ENCODE assay signal across 8 cellular contexts in genomic region chr9:78029601-78030552, GRCh38. TPM values are rescaled to one million over a fixed set of nuclear protein-coding genes. Genes with fewer than 3 reads are reported as not detected.
A peak's percentile ranks its signal among the peaks of the same experiment; 100 is the strongest.
DNase-seq lines count a peak whose midpoint lies in the region; ATAC-seq, FAIRE-seq and TF ChIP-seq lines count a peak whose summit lies in the region.

No MANE protein-coding gene starts in this region.

- FAIRE-seq in K562 (lab: Jason Lieb, UNC), result peak; percentile 88

- BruUV-seq in PC-3 (replicated peaks; lab: Mats Ljungman, UMichigan) (TSS peak; percentile 83), K562 (replicated peaks; lab: Mats Ljungman, UMichigan) (no TSS peak)

- in situ Hi-C loops in K562 (cut with MboI), result loop anchor here (10.0 kb wide), 1 partner anchor 45 kb away; no protein-coding TSS in a partner anchor

- peaks cover 35 to 51% of the 10 kb centered on the region in 2 donors for H3K4me1 Mint-ChIP-seq in immature natural killer cell

- H2AFZ ChIP-seq in PC-3 (ENCODE audit: low read length) (peak overlapping the region; percentile 77), K562 (ENCODE audit: low read depth, low read length) (peak overlapping the region; percentile 70)

- TF ChIP-seq CTCF in PC-3 (conservative IDR thresholded peaks at IDR 0.05; ENCODE audit: low read depth, low read length) (no peak), K562 (IDR thresholded peaks at IDR 0.05 in 2 of 3, conservative IDR thresholded peaks at IDR 0.05 in 1 of 3; ENCODE audit: insufficient read depth in 2 of 3, low read depth in 1 of 3, low read length in 3 of 3) (no peak)

- H4K20me1 ChIP-seq in PC-3 (ENCODE audit: low read length) (no peaks in the 10 kb centered on the region), K562 (replicated peaks; ENCODE audit: control insufficient read depth, insufficient read depth, low read length) (no peaks in the 10 kb centered on the region)

- 0% methylated on average over 12 of the region's 15 CpGs for WGBS in K562 (ENCODE audit: insufficient coverage, low coverage, missing lambda C conversion rate)

- H3K27me3 Mint-ChIP-seq in immature natural killer cell (ENCODE audit: low read depth in 3 of 3), result peaks cover 4 to 24% (median 15%) of the 10 kb centered on the region in 3 donors

- H3K9me3 Mint-ChIP-seq in immature natural killer cell, result peaks cover 0 to 2% (median 0%) of the 10 kb centered on the region in 6 donors

- peak overlapping the region; percentile 31 to 90 (median 77) for H3K27ac Mint-ChIP-seq in immature natural killer cell

- ATAC-seq in PC-3 (no peak), K562 (peak; percentile 69), HG03159 (IDR thresholded peaks at IDR 0.05; ENCODE audit: unreplicated experiment) (no peak)

- POLR2A ChIA-PET in PC-3 (lab: Charles Lee; ENCODE audit: unreplicated experiment), result no interaction called here
- POLR2A ChIA-PET in K562 (lab: Yijun Ruan, JAX), result interaction anchor here (0.6 kb wide), 1 partner anchor 25 kb away, joined by 3 read pairs; no protein-coding TSS in a partner anchor

- CTCF ChIA-PET in PC-3 (lab: Charles Lee), result no interaction called here
- CTCF ChIA-PET in K562 (lab: Yijun Ruan, JAX; ENCODE audit: low intra/inter-chr PET ratio), result no interaction called here

- no peak for TF ChIP-seq POLR2A in K562 (conservative IDR thresholded peaks at IDR 0.05)

- intact Hi-C loops in PC-3 (cut with micrococcal nuclease), result loop anchor here (10.0 kb wide), 1 partner anchor 185 kb away; no protein-coding TSS in a partner anchor
- intact Hi-C loops in K562 (cut with micrococcal nuclease), result loop anchor here (5.0 to 10.0 kb wide), 4 partner anchors 125 to 365 kb away; no protein-coding TSS in a partner anchor

- H3K4me3 Mint-ChIP-seq in immature natural killer cell, result peak overlapping the region; percentile 78 to 92 (median 89)

- H3K4me1 ChIP-seq in PC-3 (ENCODE audit: insufficient read depth, low read length) (peaks cover 5% of the 10 kb centered on the region; the same call in 1 of the 2 replicates), K562 (replicated peaks in 1 of 2; ENCODE audit: control insufficient read depth in 2 of 2, insufficient read depth in 2 of 2, low read length in 2 of 2) (peaks cover 10 to 16% of the 10 kb centered on the region in 2 experiments; a peak in 4 of 5 replicates), skeletal muscle satellite cell (ENCODE audit: control insufficient read depth, insufficient read depth, low read length) (peaks cover 43% of the 10 kb centered on the region)

- H3K36me3 Mint-ChIP-seq in immature natural killer cell, result no peaks in the 10 kb centered on the region

- H3K27ac ChIP-seq in PC-3 (ENCODE audit: low read length) (no peak overlapping the region), K562 (ENCODE audit: extremely low read depth, low read depth, low read length) (peak overlapping the region; percentile 81)

- H3K27me3 ChIP-seq in PC-3 (ENCODE audit: low read length), result peaks cover 5% of the 10 kb centered on the region; the same call in 1 of the 2 replicates
- H3K27me3 ChIP-seq in K562 (ENCODE audit: control insufficient read depth in 2 of 2, insufficient read depth in 2 of 2, low read length in 2 of 2), result no peaks in the 10 kb centered on the region
- no peaks in the 10 kb centered on the region for H3K27me3 ChIP-seq in skeletal muscle satellite cell (ENCODE audit: control insufficient read depth, insufficient read depth, low read length)

- no peaks in the 10 kb centered on the region for H3K9me1 ChIP-seq in K562 (ENCODE audit: control insufficient read depth, insufficient read depth, low read length)

- H3K4me2 ChIP-seq in PC-3 (ENCODE audit: low read length) (peak overlapping the region; percentile 96), K562 (ENCODE audit: insufficient read depth, low read length) (peak overlapping the region; percentile 78), skeletal muscle satellite cell (ENCODE audit: low read length) (peak overlapping the region; percentile 97)

- H3K4me3 ChIP-seq in PC-3 (ENCODE audit: low read length), result peak overlapping the region; percentile 86
- H3K4me3 ChIP-seq in K562, result peak overlapping the region; percentile 86
- H3K4me3 ChIP-seq in skeletal muscle satellite cell (ENCODE audit: low read length), result peak overlapping the region; percentile 91

- no peaks in the 10 kb centered on the region for H3F3A ChIP-seq in PC-3 (ENCODE audit: low read length, unreplicated experiment)

- H3K9me3 ChIP-seq in PC-3 (ENCODE audit: low read length) (no peaks in the 10 kb centered on the region), K562 (replicated peaks; ENCODE audit: control insufficient read depth, insufficient read depth, low read depth, low read length) (no peaks in the 10 kb centered on the region), skeletal muscle satellite cell (replicated peaks; ENCODE audit: low read length) (no peaks in the 10 kb centered on the region)

- peaks cover 12% of the 10 kb centered on the region for H3K79me2 ChIP-seq in PC-3 (ENCODE audit: low read length)
- H3K79me2 ChIP-seq in K562 (ENCODE audit: control insufficient read depth, insufficient read depth, low read length), result peaks cover 68% of the 10 kb centered on the region

- no peak for TF ChIP-seq RAD21 in K562 (CRISPR knock-in tag; conservative IDR thresholded peaks at IDR 0.05 in 1 of 2, IDR thresholded peaks at IDR 0.05 in 1 of 2)

- H3K36me3 ChIP-seq in PC-3 (ENCODE audit: low read depth, low read length) (no peaks in the 10 kb centered on the region), K562 (ENCODE audit: control insufficient read depth, insufficient read depth, low read length) (no peaks in the 10 kb centered on the region; the same call in 2 of the 3 replicates), skeletal muscle satellite cell (ENCODE audit: insufficient read depth, low read length) (no peaks in the 10 kb centered on the region)

- TF ChIP-seq EP300 in K562 (IDR thresholded peaks at IDR 0.05; ENCODE audit: low read length), result no peak

- H3K9me2 ChIP-seq in PC-3 (replicated peaks; ENCODE audit: low read length), result no peaks in the 10 kb centered on the region

- peak; percentile 19 for DNase-seq in NCI-H510A treated with DMSO at 0.1 percent for 48 hours (lab: John Stamatoyannopoulos, UW)
- no peak for DNase-seq in NCI-H510A (lab: John Stamatoyannopoulos, UW)
- no peak for DNase-seq in PC-3
- DNase-seq in K562 (ENCODE audit: extremely low read depth in 1 of 4, low spot score in 3 of 4), result peak in 2 of 4 experiments; percentile 37 to 64
- peak in 1 of 3 donors; percentile 21 for DNase-seq in immature natural killer cell
- DNase-seq in ureter (ENCODE audit: low spot score), result no peak

- peak overlapping the region; percentile 60 for H3K9ac ChIP-seq in PC-3 (ENCODE audit: low read length)
- peak overlapping the region; percentile 66 to 95 for H3K9ac ChIP-seq in K562 (ENCODE audit: insufficient read depth in 1 of 2, low read depth in 2 of 2, low read length in 2 of 2)
- H3K9ac ChIP-seq in skeletal muscle satellite cell (ENCODE audit: low read depth, low read length), result peak overlapping the region; percentile 84

TF ChIP-seq in K562, 482 proteins besides CTCF, POLR2A, EP300 and RAD21 (continues in another document):
- TF ChIP-seq NCOA4 (IDR thresholded peaks at IDR 0.05; ENCODE audit: partially characterized antibody) (no peak), GTF2E2 (tag; IDR thresholded peaks at IDR 0.05) (0 out of 2 replicates have a peak, but pooled peaks have one; percentile 3), CBX3 (IDR thresholded peaks at IDR 0.05; ENCODE audit: borderline replicate concordance in 1 of 2, low read length in 2 of 2) (0 out of 3 replicates have a peak, but pooled peaks of 1 of the 2 experiments have one; percentile 6), ZFX (CRISPR knock-in tag; IDR thresholded peaks at IDR 0.05) (peak; percentile 42), FOXM1 (IDR thresholded peaks at IDR 0.05; ENCODE audit: low read depth) (no peak), FOXM1 (CRISPR knock-in tag; IDR thresholded peaks at IDR 0.05; ENCODE audit: low read depth) (no peak)
- TF ChIP-seq, protein P1, sequence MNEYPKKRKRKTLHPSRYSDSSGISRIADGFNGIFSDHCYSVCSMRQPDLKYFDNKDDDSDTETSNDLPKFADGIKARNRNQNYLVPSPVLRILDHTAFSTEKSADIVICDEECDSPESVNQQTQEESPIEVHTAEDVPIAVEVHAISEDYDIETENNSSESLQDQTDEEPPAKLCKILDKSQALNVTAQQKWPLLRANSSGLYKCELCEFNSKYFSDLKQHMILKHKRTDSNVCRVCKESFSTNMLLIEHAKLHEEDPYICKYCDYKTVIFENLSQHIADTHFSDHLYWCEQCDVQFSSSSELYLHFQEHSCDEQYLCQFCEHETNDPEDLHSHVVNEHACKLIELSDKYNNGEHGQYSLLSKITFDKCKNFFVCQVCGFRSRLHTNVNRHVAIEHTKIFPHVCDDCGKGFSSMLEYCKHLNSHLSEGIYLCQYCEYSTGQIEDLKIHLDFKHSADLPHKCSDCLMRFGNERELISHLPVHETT (CRISPR knock-in tag; conservative IDR thresholded peaks at IDR 0.05 in 1 of 2, IDR thresholded peaks at IDR 0.05 in 1 of 2), result peak in 1 of 2 experiments; percentile 47; a peak in 1 of 4 replicates

RNA-seq across cellular contexts. Expression of gene GNAQ, which starts 1.7 kb away (rescaled TPM):
- total RNA-seq in PC-3 (2014; rRNA removed) (0.51 and 0.86 TPM in 2 replicates), K562 (2014; rRNA removed) (9.7 and 10.9 TPM in 2 replicates), K562 (2014; rRNA removed; fragmentation: Illumina TruSeq; extraction: Trizol) (17.5 and 20.7 TPM in 2 replicates), K562 (2015; rRNA removed; fragmentation: Illumina TruSeq; extraction: Trizol) (17.8 and 18.8 TPM in 2 replicates), K562 (2021) (23.7 and 27.9 TPM in 2 replicates), ureter (85.8 TPM)
- 28.6 and 79.4 TPM in 2 replicates for total RNA-seq in K562 (2011; cell fraction: chromatin; rRNA removed; ENCODE audit: low replicate concordance)
- total RNA-seq in K562 (2011; cell fraction: nucleolus; rRNA removed), result 5.3 and 7.6 TPM in 2 replicates
- 12.1 and 18.6 TPM in 2 replicates for total RNA-seq in K562 (2011; cell fraction: nucleoplasm; rRNA removed)
- polyA plus RNA-seq in K562 (2011; rRNA removed) (19.4 and 25.6 TPM in 2 replicates), K562 (2014; fragmentation: Illumina TruSeq; extraction: Trizol) (21.3 and 22.2 TPM in 2 replicates), K562 (2014; fragmentation: Nextera tagmentation; extraction: Ambion mirVana) (1 to 10 TPM; 4.8 to 8.9 TPM), K562 (2014; rRNA removed) (10.4 and 11.0 TPM in 2 replicates), immature natural killer cell (1 to 10 TPM; 4.5 to 7.4 (median 5.1) TPM)
- polyA plus RNA-seq in K562 (2011; cell fraction: cytosol; rRNA removed), result 6.6 and 11.7 TPM in 2 replicates
- polyA plus RNA-seq in K562 (2011; cell fraction: nucleus; rRNA removed), result 14.6 and 27.6 TPM in 2 replicates
- 9.4 and 13.0 TPM in 2 replicates for polyA plus RNA-seq in K562 (2012)
- 115 and 117 TPM in 2 replicates for polyA minus RNA-seq in K562 (2011; rRNA and poly(A)+ RNA removed)
- 18.7 and 22.0 TPM in 2 replicates for polyA minus RNA-seq in K562 (2011; cell fraction: cytosol; rRNA and poly(A)+ RNA removed)
- 10.4 and 13.6 TPM in 2 replicates for polyA minus RNA-seq in K562 (2011; cell fraction: nucleus; rRNA and poly(A)+ RNA removed)
- total RNA-seq in skeletal muscle satellite cell (2012; rRNA removed), result 27.7 and 30.2 TPM in 2 replicates
